22 cellular contexts compared by ENCODE assay signal in the genomic region with DNA sequence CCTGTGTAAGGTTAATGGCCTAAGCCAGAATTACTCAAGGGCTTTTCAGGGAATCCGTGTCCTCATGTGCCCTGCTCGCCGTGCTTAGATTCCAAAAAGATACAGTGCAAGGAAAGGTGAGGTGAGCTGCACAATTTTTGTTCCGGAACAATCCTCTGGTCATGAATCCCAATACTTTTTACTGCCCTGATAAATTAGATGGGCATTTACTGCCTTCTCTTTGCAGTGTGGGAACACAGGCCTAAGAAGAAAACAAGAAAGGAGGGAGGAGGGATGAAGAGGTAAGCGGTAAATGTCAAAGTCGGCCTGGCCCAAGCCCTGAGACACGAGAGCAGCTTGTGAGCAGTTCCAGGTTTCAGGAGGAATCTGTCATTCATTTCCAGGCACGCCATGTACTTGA.
"Had no signal": no experiment of that assay in that cellular context is flagged by ENCODE, and none has a peak within 500 bp of the region (broad histone marks: within the 10 kb centered on the region; RNA-seq: fewer than 3 reads in every experiment).

No MANE protein-coding gene starts in this region.

- H3K4me1 Mint-ChIP-seq: naive thymus-derived CD4-positive, alpha-beta T cell; natural killer cell; stimulated activated effector memory CD8-positive, alpha-beta T cell treated with anti-CD3 and anti-CD28 coated beads, Interleukin-12 subunit alpha, Interleukin-12 subunit beta, amount 100 ng/mL, for 72 hours; stimulated activated naive B cell treated with anti-CD40 and anti-IgM and Interleukin-4, amounts not matched to agents 10 μg/mL and 1 μg/mL and 100 μg/mL, for 72 hours had no signal

- DNase-seq: naive thymus-derived CD4-positive, alpha-beta T cell; natural killer cell; nephron progenitor cell; occipital lobe; psoas muscle; right cardiac atrium; right lobe of liver; sigmoid colon; small intestine; stimulated activated CD4-positive, alpha-beta T cell treated with anti-CD3 and anti-CD28 coated beads, Interleukin-15, amount 100 ng/mL, for 24 hours; stimulated activated CD4-positive, alpha-beta T cell treated with anti-CD3 and anti-CD28 coated beads, Interleukin-2, amount 100 ng/mL, for 24 hours; stimulated activated CD4-positive, alpha-beta T cell treated with anti-CD3 and anti-CD28 coated beads, Interleukin-2, amount 100 ng/mL, for 48 hours; stimulated activated CD4-positive, alpha-beta T cell treated with anti-CD3 and anti-CD28 coated beads, Interleukin-4, amount 100 ng/mL, for 24 hours; stimulated activated naive B cell treated with anti-CD40 and anti-IgM and Interleukin-4, amounts not matched to agents 10 μg/mL and 1 μg/mL and 100 μg/mL, for 72 hours; stimulated activated naive CD4-positive, alpha-beta T cell treated with Interleukin-2 at 50 U/mL for 16 hours; stomach; thyroid gland; trophoblast cell; upper lobe of left lung had no signal

- H3K36me3 Mint-ChIP-seq: naive thymus-derived CD4-positive, alpha-beta T cell; natural killer cell; stimulated activated effector memory CD8-positive, alpha-beta T cell treated with anti-CD3 and anti-CD28 coated beads, Interleukin-12 subunit alpha, Interleukin-12 subunit beta, amount 100 ng/mL, for 72 hours had no signal

- ATAC-seq: naive thymus-derived CD4-positive, alpha-beta T cell; natural killer cell; psoas muscle; right cardiac atrium; right lobe of liver; stimulated activated effector memory CD8-positive, alpha-beta T cell treated with anti-CD3 and anti-CD28 coated beads, Interleukin-12 subunit alpha, Interleukin-12 subunit beta, amount 100 ng/mL, for 72 hours; stimulated activated naive B cell treated with anti-CD40 and anti-IgM and Interleukin-4, amounts not matched to agents 10 μg/mL and 1 μg/mL and 100 μg/mL, for 72 hours had no signal

- H3K9me3 Mint-ChIP-seq: natural killer cell; stimulated activated effector memory CD8-positive, alpha-beta T cell treated with anti-CD3 and anti-CD28 coated beads, Interleukin-12 subunit alpha, Interleukin-12 subunit beta, amount 100 ng/mL, for 72 hours; stimulated activated naive CD8-positive, alpha-beta T cell treated with anti-CD3 and anti-CD28 coated beads, Interleukin-15, Interleukin-2, amounts not matched to agents 100 ng/mL and 50 ng/mL, for 24 hours had no signal

- H3K27ac Mint-ChIP-seq: naive thymus-derived CD4-positive, alpha-beta T cell; natural killer cell; nephron progenitor cell; stimulated activated effector memory CD8-positive, alpha-beta T cell treated with anti-CD3 and anti-CD28 coated beads, Interleukin-12 subunit alpha, Interleukin-12 subunit beta, amount 100 ng/mL, for 72 hours; stimulated activated naive B cell treated with anti-CD40 and anti-IgM and Interleukin-4, amounts not matched to agents 10 μg/mL and 1 μg/mL and 100 μg/mL, for 72 hours; stimulated activated naive CD8-positive, alpha-beta T cell treated with anti-CD3 and anti-CD28 coated beads, Interleukin-15, Interleukin-2, amounts not matched to agents 100 ng/mL and 50 ng/mL, for 24 hours had no signal

- H3K4me3 Mint-ChIP-seq: naive thymus-derived CD4-positive, alpha-beta T cell; natural killer cell; nephron progenitor cell; neural crest cell; stimulated activated effector memory CD8-positive, alpha-beta T cell treated with anti-CD3 and anti-CD28 coated beads, Interleukin-12 subunit alpha, Interleukin-12 subunit beta, amount 100 ng/mL, for 72 hours; stimulated activated naive B cell treated with anti-CD40 and anti-IgM and Interleukin-4, amounts not matched to agents 10 μg/mL and 1 μg/mL and 100 μg/mL, for 72 hours; stimulated activated naive CD8-positive, alpha-beta T cell treated with anti-CD3 and anti-CD28 coated beads, Interleukin-15, Interleukin-2, amounts not matched to agents 100 ng/mL and 50 ng/mL, for 24 hours had no signal
